In the genomic region with DNA sequence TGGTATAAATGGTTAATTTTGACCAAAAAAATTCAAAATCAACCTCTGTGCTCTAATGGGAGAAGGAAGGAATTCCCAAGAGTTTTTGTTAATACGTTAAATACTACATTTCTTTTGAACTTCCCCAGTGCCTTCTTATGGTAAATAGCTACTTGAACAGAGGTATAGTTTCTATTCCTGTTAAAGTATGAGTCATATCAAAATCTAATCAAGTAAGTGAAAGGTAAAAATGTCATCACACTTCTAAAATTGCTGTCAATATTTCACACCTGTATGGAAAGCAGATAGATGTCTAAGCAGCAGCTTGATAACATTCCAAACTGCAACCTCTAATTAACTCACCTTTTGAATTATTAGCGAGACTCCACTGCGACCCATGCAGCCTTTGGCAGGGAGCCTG, we compare ENCODE assay signal across 11 cellular contexts.
DNase-seq lines count a peak whose midpoint lies in the region; ATAC-seq and TF ChIP-seq lines count a peak whose summit lies in the region.
"Had no signal": no experiment of that assay in that cellular context is flagged by ENCODE, and none has a peak within 500 bp of the region (broad histone marks: within the 10 kb centered on the region; RNA-seq: fewer than 3 reads in every experiment).

No MANE protein-coding gene starts in this region.

- H3K4me1 ChIP-seq in smooth muscle cell (ENCODE audit: low read depth): no peaks in the 10 kb centered on the region
- H3K4me1 ChIP-seq: upper lobe of left lung had no signal

- no peaks in the 10 kb centered on the region for H3K9me3 ChIP-seq in smooth muscle cell (replicated peaks; ENCODE audit: low read depth)
- H3K9me3 ChIP-seq: upper lobe of left lung had no signal

- H3F3A ChIP-seq in smooth muscle cell (ENCODE audit: low read depth): no peaks in the 10 kb centered on the region

- H3K4me2 ChIP-seq in smooth muscle cell: no peak overlapping the region

- H3K36me3 ChIP-seq in smooth muscle cell (ENCODE audit: low read depth): no peaks in the 10 kb centered on the region
- H3K36me3 ChIP-seq: upper lobe of left lung had no signal

- H3K79me2 ChIP-seq in smooth muscle cell (ENCODE audit: low read depth): no peaks in the 10 kb centered on the region

- no peak overlapping the region for H3K4me3 ChIP-seq in smooth muscle cell
- H3K4me3 ChIP-seq: upper lobe of left lung had no signal

- H2AFZ ChIP-seq in smooth muscle cell (ENCODE audit: low read depth): no peak overlapping the region

- no peak for DNase-seq in NCI-H510A (lab: John Stamatoyannopoulos, UW)
- DNase-seq in DMS53 (lab: John Stamatoyannopoulos, UW): no peak
- DNase-seq in mesenteric fat pad (ENCODE audit: low spot score): no peak
- no peak for DNase-seq in smooth muscle cell (lab: John Stamatoyannopoulos, UW; ENCODE audit: unreplicated experiment)
- DNase-seq: AML-193, kidney glomerular epithelial cell, upper lobe of left lung had no signal

- H4K20me1 ChIP-seq in smooth muscle cell (ENCODE audit: low read depth): no peaks in the 10 kb centered on the region

- ATAC-seq in GM18502 (IDR thresholded peaks at IDR 0.05; ENCODE audit: poor library complexity, unreplicated experiment) (peak; percentile 95), GM19467 (IDR thresholded peaks at IDR 0.05; ENCODE audit: unreplicated experiment) (peak; percentile 74), HG02885 (IDR thresholded peaks at IDR 0.05; ENCODE audit: poor library complexity, unreplicated experiment) (peak; percentile 90), HG03575 (IDR thresholded peaks at IDR 0.05; ENCODE audit: extremely low read depth, insufficient number of reproducible peaks, low FRiP score, unreplicated experiment) (peak; percentile 73)

- WGBS in smooth muscle cell (ENCODE audit: low lambda C conversion rate): 70% methylated on average over 3 of the region's 3 CpGs

- H3K27ac ChIP-seq in smooth muscle cell (ENCODE audit: low read depth): no peak overlapping the region
- H3K27ac ChIP-seq: upper lobe of left lung had no signal

- no peak for TF ChIP-seq CTCF in smooth muscle cell (IDR thresholded peaks at IDR 0.05; ENCODE audit: borderline replicate concordance, insufficient read depth, poor library complexity, severe bottlenecking)

- H3K9ac ChIP-seq in smooth muscle cell (ENCODE audit: low read depth): no peak overlapping the region

- H3K27me3 ChIP-seq in smooth muscle cell (ENCODE audit: low read depth): no peaks in the 10 kb centered on the region
- H3K27me3 ChIP-seq: upper lobe of left lung had no signal
